ENCODE assay signal across 8 cellular contexts in genomic region chr1:71080782-71081696, GRCh38. TPM values are rescaled to one million over a fixed set of nuclear protein-coding genes. Genes with fewer than 3 reads are reported as not detected.
DNase-seq lines count a peak whose midpoint lies in the region; ATAC-seq, FAIRE-seq and TF ChIP-seq lines count a peak whose summit lies in the region.

ZRANB2 (minus strand) TSS chr1:71081035; CDS start chr1:71080995, 40 bp downstream.

- peak; percentile 36 to 96 (median 89) for DNase-seq in C1 segment of cervical spinal cord (lab: John Stamatoyannopoulos, UW)
- peak; percentile 98 for DNase-seq in NCI-H748 (lab: John Stamatoyannopoulos, UW; ENCODE audit: unreplicated experiment)
- DNase-seq in activated CD4-positive, alpha-beta T cell treated with anti-CD3 and anti-CD28 coated beads, Interleukin-2, amount 50 U/mL, for 24 hours (ENCODE audit: low read depth in 1 of 2, low spot score in 1 of 2), result peak; percentile 76 to 91
- peak; percentile 95 for DNase-seq in dermis blood vessel endothelial cell
- peak; percentile 98 for DNase-seq in HepG2 (ENCODE audit: low spot score)
- DNase-seq in stimulated activated CD4-positive, alpha-beta T cell treated with anti-CD3 and anti-CD28 coated beads, Interleukin-4, amount 100 ng/mL, for 24 hours, result peak; percentile 93

- no TSS peak for BruUV-seq in HepG2 (replicated peaks; lab: Mats Ljungman, UMichigan)

- WGBS in HepG2 (ENCODE audit: low lambda C conversion rate), result under 1% methylated on average over 23 of the region's 31 CpGs

- H4K20me1 ChIP-seq in HepG2 (ENCODE audit: insufficient read depth, low read length), result peaks cover 20% of the 10 kb centered on the region

- H2AFZ ChIP-seq in HepG2 (ENCODE audit: low read length), result peak within 1 kb of the TSS; percentile 95

- peaks cover 3 to 21% of the 10 kb centered on the region in 2 experiments; a peak in 3 of 5 replicates for H3K36me3 ChIP-seq in HepG2 (replicated peaks in 1 of 2; ENCODE audit: control insufficient read depth in 1 of 2, insufficient read depth in 2 of 2, low read length in 2 of 2)

- TF ChIP-seq RAD21 in HepG2 (CRISPR knock-in tag; IDR thresholded peaks at IDR 0.05), result no peak

- H3K4me2 ChIP-seq in HepG2 (ENCODE audit: low read depth, low read length), result peak within 1 kb of the TSS; percentile 88

- no peaks in the 10 kb centered on the region for H3K9me3 ChIP-seq in HepG2 (ENCODE audit: low read length)

- CTCF ChIA-PET in HepG2 (lab: Yijun Ruan, JAX; ENCODE audit: low intra/inter-chr PET ratio, low total read pairs), result no interaction called here

- peak; percentile 75 for TF ChIP-seq CTCF in HepG2 (CRISPR knock-in tag; IDR thresholded peaks at IDR 0.05)

- ATAC-seq in GM19328 (IDR thresholded peaks at IDR 0.05; ENCODE audit: unreplicated experiment) (peak; percentile 99), HG03521 (IDR thresholded peaks at IDR 0.05; ENCODE audit: unreplicated experiment) (peak; percentile 100), HepG2 (peak; percentile 99)

- peaks cover 28% of the 10 kb centered on the region for H3K4me1 ChIP-seq in HepG2 (ENCODE audit: insufficient read depth, low read length)

- H3K4me3 ChIP-seq in HepG2 (replicated peaks in 1 of 3; ENCODE audit: insufficient read depth in 1 of 3, low read depth in 2 of 3, low read length in 3 of 3), result peak within 1 kb of the TSS; percentile 93 to 99 (median 97)

- H3K27me3 ChIP-seq in HepG2 (ENCODE audit: control insufficient read depth in 1 of 2, insufficient read depth in 2 of 2, low read length in 2 of 2), result peaks cover 0 to 4% of the 10 kb centered on the region in 2 experiments; a peak in 1 of 5 replicates

- peak; percentile 98 for FAIRE-seq in HepG2 (lab: Jason Lieb, UNC)

- POLR2A ChIA-PET in HepG2 (lab: Yijun Ruan, JAX), result interaction anchor here (0.6 to 1.5 kb wide), 7 partner anchors 14 to 876 kb away, joined by 3 to 6 read pairs (median 3); partner anchors contain the start of genes ANKRD13C, CTH and LRRC40

- H3K27ac ChIP-seq in HepG2 (ENCODE audit: extremely low read length, insufficient read depth, low read length), result peak within 1 kb of the TSS; percentile 98

- peaks cover 40% of the 10 kb centered on the region for H3K79me2 ChIP-seq in HepG2 (ENCODE audit: insufficient read depth, low read length)

- TF ChIP-seq EP300 in HepG2 (IDR thresholded peaks at IDR 0.05; ENCODE audit: low read depth in 2 of 2, low read length in 2 of 2) (no peak), HepG2 (CRISPR knock-in tag; IDR thresholded peaks at IDR 0.05; ENCODE audit: borderline replicate concordance) (no peak)

- intact Hi-C loops in HepG2 (cut with micrococcal nuclease; ENCODE audit: unreplicated experiment), result loop anchor here (5.0 to 10.0 kb wide), 2 partner anchors 874 to 1404 kb away; partner anchors contain the start of gene LRRC40

- peak; percentile 72 to 91 for TF ChIP-seq POLR2A in HepG2 (IDR thresholded peaks at IDR 0.05; ENCODE audit: insufficient read depth in 1 of 2, low read depth in 2 of 2, low read length in 2 of 2)

- H3K9ac ChIP-seq in HepG2 (ENCODE audit: insufficient read depth, low read depth, low read length), result peak within 1 kb of the TSS; percentile 100

- in situ Hi-C loops in HepG2 (cut with HindIII; ENCODE audit: extremely low pct_ligation_motif_present, low pct_unique_long_range_greater_than_20kb), result loop anchor here (10.0 to 25.0 kb wide), 2 partner anchors 876 to 956 kb away; partner anchors contain the start of gene LRRC40

TF ChIP-seq in HepG2, 621 proteins besides CTCF, POLR2A, EP300 and RAD21 (continues in another document):
- TF ChIP-seq ZNF883 (CRISPR knock-in tag; IDR thresholded peaks at IDR 0.05; ENCODE audit: not compliant biosample characterization) (no peak), ZNF737 (CRISPR knock-in tag; IDR thresholded peaks at IDR 0.05; ENCODE audit: borderline replicate concordance) (no peak; the same call in 1 of the 2 replicates), RFX3 (CRISPR knock-in tag; IDR thresholded peaks at IDR 0.05) (no peak), ZKSCAN5 (CRISPR knock-in tag; IDR thresholded peaks at IDR 0.05) (no peak), ELF1 (CRISPR knock-in tag; IDR thresholded peaks at IDR 0.05) (peak; percentile 93), CC2D1A (CRISPR knock-in tag; IDR thresholded peaks at IDR 0.05) (no peak), ZUFSP (CRISPR knock-in tag; IDR thresholded peaks at IDR 0.05; ENCODE audit: borderline replicate concordance) (no peak), GATAD2A (CRISPR knock-in tag; IDR thresholded peaks at IDR 0.05) (peak; percentile 54; the same call in 1 of the 2 replicates), ATM (IDR thresholded peaks at IDR 0.05; ENCODE audit: borderline replicate concordance) (no peak), ZNF660 (CRISPR knock-in tag; IDR thresholded peaks at IDR 0.05; ENCODE audit: borderline replicate concordance, low read depth) (no peak), NR2C2 (CRISPR knock-in tag; IDR thresholded peaks at IDR 0.05; ENCODE audit: borderline replicate concordance) (peak; percentile 92), NFKB2 (CRISPR knock-in tag; IDR thresholded peaks at IDR 0.05; ENCODE audit: borderline replicate concordance) (no peak), ZMYM4 (CRISPR knock-in tag; IDR thresholded peaks at IDR 0.05) (peak; percentile 99), ZNF614 (CRISPR knock-in tag; IDR thresholded peaks at IDR 0.05; ENCODE audit: borderline replicate concordance) (peak; percentile 74; the same call in 1 of the 2 replicates), YY1 (IDR thresholded peaks at IDR 0.05; ENCODE audit: insufficient read depth, insufficient replicate concordance, low read depth, low read length) (peak; percentile 89), ZNF230 (CRISPR knock-in tag; IDR thresholded peaks at IDR 0.05) (no peak), NAIF1 (CRISPR knock-in tag; IDR thresholded peaks at IDR 0.05; ENCODE audit: borderline replicate concordance) (peak; percentile 56; the same call in 1 of the 2 replicates), XRCC5 (optimal IDR thresholded peaks at IDR 0.05; ENCODE audit: low read length) (peak; percentile 60)
- TF ChIP-seq, protein P1, sequence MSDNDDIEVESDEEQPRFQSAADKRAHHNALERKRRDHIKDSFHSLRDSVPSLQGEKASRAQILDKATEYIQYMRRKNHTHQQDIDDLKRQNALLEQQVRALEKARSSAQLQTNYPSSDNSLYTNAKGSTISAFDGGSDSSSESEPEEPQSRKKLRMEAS (IDR thresholded peaks at IDR 0.05), result peak; percentile 13; the same call in 1 of the 2 replicates
- TF ChIP-seq, protein P2, sequence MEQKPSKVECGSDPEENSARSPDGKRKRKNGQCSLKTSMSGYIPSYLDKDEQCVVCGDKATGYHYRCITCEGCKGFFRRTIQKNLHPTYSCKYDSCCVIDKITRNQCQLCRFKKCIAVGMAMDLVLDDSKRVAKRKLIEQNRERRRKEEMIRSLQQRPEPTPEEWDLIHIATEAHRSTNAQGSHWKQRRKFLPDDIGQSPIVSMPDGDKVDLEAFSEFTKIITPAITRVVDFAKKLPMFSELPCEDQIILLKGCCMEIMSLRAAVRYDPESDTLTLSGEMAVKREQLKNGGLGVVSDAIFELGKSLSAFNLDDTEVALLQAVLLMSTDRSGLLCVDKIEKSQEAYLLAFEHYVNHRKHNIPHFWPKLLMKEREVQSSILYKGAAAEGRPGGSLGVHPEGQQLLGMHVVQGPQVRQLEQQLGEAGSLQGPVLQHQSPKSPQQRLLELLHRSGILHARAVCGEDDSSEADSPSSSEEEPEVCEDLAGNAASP (CRISPR knock-in tag; IDR thresholded peaks at IDR 0.05; ENCODE audit: borderline replicate concordance), result peak; percentile 56; the same call in 1 of the 2 replicates

RNA-seq across cellular contexts. Expression of gene ZRANB2, which starts in this region (rescaled TPM):
- total RNA-seq in dermis blood vessel endothelial cell (32.9 and 33.2 TPM in 2 replicates), HepG2 (2016; rRNA removed; fragmentation: Illumina TruSeq; extraction: Trizol) (42.8 and 43.0 TPM in 2 replicates)
- total RNA-seq in HepG2 (2016; cell fraction: cytosol; rRNA removed; fragmentation: Illumina TruSeq; extraction: Trizol; ENCODE audit: low read depth), result 3.3 and 4.7 TPM in 2 replicates
- total RNA-seq in HepG2 (2016; cell fraction: insoluble cytoplasmic fraction; rRNA removed; fragmentation: Illumina TruSeq; extraction: Trizol), result 40.1 and 44.2 TPM in 2 replicates
- total RNA-seq in HepG2 (2016; cell fraction: membrane; rRNA removed; fragmentation: Illumina TruSeq; extraction: Trizol), result 7.4 and 9.4 TPM in 2 replicates
- total RNA-seq in HepG2 (2016; cell fraction: nucleus; rRNA removed; fragmentation: Illumina TruSeq; extraction: Trizol), result 99.8 and 126 TPM in 2 replicates
- polyA plus RNA-seq in HepG2 (2011; rRNA removed), result 41.0 and 45.4 TPM in 2 replicates
- polyA plus RNA-seq in HepG2 (2011; cell fraction: cytosol; rRNA removed), result 7.0 and 10.1 TPM in 2 replicates
- polyA plus RNA-seq in HepG2 (2011; cell fraction: nucleus; rRNA removed), result 84.0 and 107 TPM in 2 replicates
- polyA plus RNA-seq in HepG2 (2012), result 42.2 and 49.3 TPM in 2 replicates
- 2.9 and 3.2 TPM in 2 replicates for polyA plus RNA-seq in HepG2 (2016; cell fraction: cytosol; fragmentation: Illumina TruSeq; extraction: Trizol; ENCODE audit: low read depth)
- 60.2 and 66.7 TPM in 2 replicates for polyA plus RNA-seq in HepG2 (2016; cell fraction: insoluble cytoplasmic fraction; fragmentation: Illumina TruSeq; extraction: Trizol; ENCODE audit: low read depth)
- polyA plus RNA-seq in HepG2 (2016; cell fraction: membrane; fragmentation: Illumina TruSeq; extraction: Trizol; ENCODE audit: low read depth), result 5.2 and 5.3 TPM in 2 replicates
- polyA plus RNA-seq in HepG2 (2016; cell fraction: nucleus; fragmentation: Illumina TruSeq; extraction: Trizol; ENCODE audit: insufficient read depth, low read depth), result 194 and 204 TPM in 2 replicates
- polyA minus RNA-seq in HepG2 (2011; rRNA and poly(A)+ RNA removed; ENCODE audit: low replicate concordance), result 7.3 and 26.9 TPM in 2 replicates
- polyA minus RNA-seq in HepG2 (2011; cell fraction: cytosol; rRNA and poly(A)+ RNA removed), result 6.8 and 11.9 TPM in 2 replicates
- 134 and 164 TPM in 2 replicates for polyA minus RNA-seq in HepG2 (2011; cell fraction: nucleus; rRNA and poly(A)+ RNA removed)

Comparison
In these comparisons a context has a peak if more than half of its experiments do, and no peak if none do; other contexts are left out.
1. Peak in every context shown above with its lines: DNase-seq, ATAC-seq, H3K4me3 ChIP-seq and H3K27ac ChIP-seq.